In genomic region chr11:80529722-80530121, GRCh38 we compare ENCODE assay signal across 24 cellular contexts.
"Had no signal": no experiment of that assay in that cellular context is flagged by ENCODE, and none has a peak within 500 bp of the region (broad histone marks: within the 10 kb centered on the region; RNA-seq: fewer than 3 reads in every experiment).

No MANE protein-coding gene starts in this region.

- H3K27me3 Mint-ChIP-seq: naive thymus-derived CD8-positive, alpha-beta T cell; stimulated activated naive CD8-positive, alpha-beta T cell treated with anti-CD3 and anti-CD28 coated beads, Interleukin-15, amount 100 ng/mL, for 72 hours had no signal

- H3K9me3 ChIP-seq: psoas muscle, suprapubic skin, transverse colon, vagina had no signal

- H3K4me3 Mint-ChIP-seq: mesothelial cell of epicardium; naive thymus-derived CD8-positive, alpha-beta T cell; nephron progenitor cell; stimulated activated naive CD8-positive, alpha-beta T cell treated with anti-CD3 and anti-CD28 coated beads, Interleukin-15, amount 100 ng/mL, for 72 hours had no signal

- H3K4me1 ChIP-seq: left lung, psoas muscle, suprapubic skin, transverse colon, vagina had no signal

- ATAC-seq: left lung; naive thymus-derived CD8-positive, alpha-beta T cell; psoas muscle; right cardiac atrium; stimulated activated naive CD8-positive, alpha-beta T cell treated with anti-CD3 and anti-CD28 coated beads, Interleukin-15, amount 100 ng/mL, for 72 hours had no signal

- DNase-seq: dorsolateral prefrontal cortex; effector CD4-positive, alpha-beta T cell; left lung; mesenchymal stem cell; naive thymus-derived CD8-positive, alpha-beta T cell; nephron progenitor cell; nucleus accumbens; posterior cingulate gyrus; psoas muscle; right cardiac atrium; stimulated activated CD4-positive, alpha-beta T cell treated with anti-CD3 and anti-CD28 coated beads, Interleukin-12 subunit alpha, Interleukin-12 subunit beta, amount 100 ng/mL, for 4 hours; stimulated activated CD4-positive, alpha-beta T cell treated with anti-CD3 and anti-CD28 coated beads, Interleukin-1b, Interleukin-23, amount 100 ng/mL, for 48 hours; stimulated activated CD4-positive, alpha-beta T cell treated with anti-CD3 and anti-CD28 coated beads, Interleukin-4, amount 100 ng/mL, for 1 hour; stimulated activated CD8-positive, alpha-beta memory T cell treated with anti-CD3 and anti-CD28 coated beads, Interleukin-4, amount 100 ng/mL, for 48 hours; stimulated activated naive CD4-positive, alpha-beta T cell; stimulated activated naive CD8-positive, alpha-beta T cell treated with anti-CD3 and anti-CD28 coated beads, Interleukin-15, amount 100 ng/mL, for 72 hours; transverse colon had no signal

- H3K36me3 Mint-ChIP-seq: naive thymus-derived CD8-positive, alpha-beta T cell had no signal

- H3K27ac Mint-ChIP-seq: mesothelial cell of epicardium; naive thymus-derived CD8-positive, alpha-beta T cell; nephron progenitor cell; stimulated activated naive CD8-positive, alpha-beta T cell treated with anti-CD3 and anti-CD28 coated beads, Interleukin-15, amount 100 ng/mL, for 72 hours had no signal

- H3K4me3 ChIP-seq: dorsolateral prefrontal cortex, left lung, psoas muscle, smooth muscle cell, suprapubic skin, transverse colon, vagina had no signal

- H3K4me1 Mint-ChIP-seq: naive thymus-derived CD8-positive, alpha-beta T cell; nephron progenitor cell; stimulated activated naive CD8-positive, alpha-beta T cell treated with anti-CD3 and anti-CD28 coated beads, Interleukin-15, amount 100 ng/mL, for 72 hours had no signal

- H3K4me2 ChIP-seq: smooth muscle cell had no signal

- H3K27ac ChIP-seq: dorsolateral prefrontal cortex, left lung, psoas muscle, suprapubic skin, transverse colon, vagina had no signal

- H3K36me3 ChIP-seq: left lung, suprapubic skin, transverse colon, vagina had no signal

- FAIRE-seq: colon, frontal cortex, keratinocyte had no signal

- H3K27me3 ChIP-seq: dorsolateral prefrontal cortex, left lung, suprapubic skin, transverse colon, vagina had no signal
